ENCODE assay signal across 6 cellular contexts in the genomic region with DNA sequence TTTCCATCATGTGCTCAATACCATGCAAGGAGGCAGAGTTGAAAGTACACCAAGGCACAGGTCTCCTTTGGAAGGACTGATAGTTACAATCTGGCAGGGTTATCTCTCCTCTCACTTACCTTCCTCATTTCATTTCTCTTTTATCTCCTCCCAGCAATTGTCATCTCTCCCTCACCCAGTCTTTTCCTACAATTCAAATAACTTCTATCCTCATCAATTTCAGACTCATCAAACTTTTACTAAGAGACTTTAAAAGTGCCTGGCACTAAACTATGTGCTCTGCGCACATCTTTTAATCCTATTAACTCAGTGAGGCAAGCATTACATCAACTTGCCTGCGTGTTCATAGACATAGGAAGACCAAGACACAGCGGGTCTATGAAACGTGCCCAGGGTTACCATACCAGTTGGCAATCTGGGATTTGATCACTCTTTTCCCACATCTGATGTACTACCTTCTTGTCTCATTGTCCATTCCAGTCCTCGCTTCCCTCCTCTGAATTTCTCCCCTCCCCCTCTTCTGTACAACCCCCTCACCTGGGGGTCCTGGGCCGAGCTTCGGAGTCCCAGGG. TPM values are rescaled to one million over a fixed set of nuclear protein-coding genes. Genes with fewer than 3 reads are reported as not detected.
A peak's percentile ranks its signal among the peaks of the same experiment; 100 is the strongest.
DNase-seq lines count a peak whose midpoint lies in the region; ATAC-seq and TF ChIP-seq lines count a peak whose summit lies in the region.

No MANE protein-coding gene starts in this region.

- intact Hi-C loops in heart left ventricle (cut with DNase I) (loop anchor here in 5 of 10 donors (2.0 to 10.0 kb wide), 4 partner anchors 32 to 60 kb away; partner anchors contain the start of genes CLIC1 (in 1 of the 5) and HSPA1B (in 1 of the 5)), left cardiac atrium (cut with DNase I) (loop anchor here in 1 of 2 donors (10.0 kb wide), 1 partner anchor 60 kb away; the partner anchor contains the start of gene CLIC1), MCF 10A (cut with micrococcal nuclease) (loop anchor here (2.0 kb wide), 2 partner anchors 36 to 66 kb away; partner anchors contain the start of gene DDAH2)

- peaks cover 60% of the 10 kb centered on the region for H3K36me3 Mint-ChIP-seq in MCF 10A (ENCODE audit: insufficient read depth, unreplicated experiment)

- no peak for TF ChIP-seq RAD21 in neural cell (conservative IDR thresholded peaks at IDR 0.05)

- H3K4me3 ChIP-seq in heart left ventricle: peak overlapping the region; percentile 67 to 98 (median 84)
- H3K4me3 ChIP-seq in neural cell (ENCODE audit: low read length): peak overlapping the region; percentile 100

- TSS peak; percentile 76 for BruUV-seq in MCF 10A (replicated peaks; lab: Mats Ljungman, UMichigan)

- no peaks in the 10 kb centered on the region for H3K27me3 Mint-ChIP-seq in MCF 10A (ENCODE audit: insufficient read depth, unreplicated experiment)

- H3K27me3 ChIP-seq in heart left ventricle (no peaks in the 10 kb centered on the region), neural cell (ENCODE audit: insufficient read depth, low read depth, low read length) (no peaks in the 10 kb centered on the region)

- H3K36me3 ChIP-seq in heart left ventricle: peaks cover 0 to 51% (median 26%) of the 10 kb centered on the region in 9 donors
- H3K36me3 ChIP-seq in neural cell (ENCODE audit: insufficient read depth, low read length): no peaks in the 10 kb centered on the region

- DNase-seq in heart left ventricle (no peak), left cardiac atrium (no peak), MCF 10A (ENCODE audit: unreplicated experiment) (no peak), NCI-H2196 (lab: John Stamatoyannopoulos, UW; ENCODE audit: unreplicated experiment) (no peak), NCI-H1694 (lab: John Stamatoyannopoulos, UW) (no peak)

- H3K27ac ChIP-seq in heart left ventricle: peak overlapping the region; percentile 87 to 99 (median 96)
- peak overlapping the region; percentile 62 for H3K27ac ChIP-seq in neural cell (ENCODE audit: low read length)

- no peak for TF ChIP-seq EP300 in neural cell (conservative IDR thresholded peaks at IDR 0.05; ENCODE audit: poor library complexity, severe bottlenecking)

- TF ChIP-seq POLR2A in heart left ventricle (IDR thresholded peaks at IDR 0.05): no peak

- peak overlapping the region; percentile 100 for H3K4me2 ChIP-seq in neural cell (ENCODE audit: low read length)

- no peak for ATAC-seq in heart left ventricle
- ATAC-seq in left cardiac atrium: no peak

- H3K4me1 Mint-ChIP-seq in MCF 10A (ENCODE audit: insufficient read depth, unreplicated experiment): peaks cover 31% of the 10 kb centered on the region

- TF ChIP-seq CTCF in heart left ventricle (IDR thresholded peaks at IDR 0.05): no peak
- TF ChIP-seq CTCF in MCF 10A (IDR thresholded peaks at IDR 0.05; ENCODE audit: unreplicated experiment): no peak
- no peak for TF ChIP-seq CTCF in neural cell (IDR thresholded peaks at IDR 0.05; ENCODE audit: poor library complexity, severe bottlenecking)

- peak overlapping the region; percentile 98 for H3K27ac Mint-ChIP-seq in MCF 10A (ENCODE audit: low read depth, unreplicated experiment)

- H3K9me3 Mint-ChIP-seq in MCF 10A (ENCODE audit: unreplicated experiment): no peaks in the 10 kb centered on the region

- H3K4me3 Mint-ChIP-seq in MCF 10A (ENCODE audit: unreplicated experiment): peak overlapping the region; percentile 99

- POLR2A ChIA-PET in MCF 10A (lab: Yijun Ruan, JAX): interaction anchor here (0.6 to 3.2 kb wide), 25 partner anchors 10 to 834 kb away, joined by 3 to 79 read pairs (median 6); partner anchors contain the start of genes ABHD16A, C6orf47, CLIC1 and DDAH2

- H3F3A ChIP-seq in neural cell (ENCODE audit: insufficient read depth, low read length, poor library complexity, severe bottlenecking): no peaks in the 10 kb centered on the region

- H3K9ac ChIP-seq in neural cell (ENCODE audit: low read length): peak overlapping the region; percentile 89

- peaks cover 0 to 41% (median 18%) of the 10 kb centered on the region in 12 donors for H3K4me1 ChIP-seq in heart left ventricle

- CTCF ChIA-PET in MCF 10A (lab: Yijun Ruan, JAX): interaction anchor here (0.6 to 0.9 kb wide), 5 partner anchors 9 to 355 kb away, joined by 4 to 5 read pairs (median 4); partner anchors contain the start of gene CLIC1

- 28 to 35% (median 31%) methylated on average over 7 of the region's 7 CpGs for WGBS in heart left ventricle, 4 donors

- peak overlapping the region; percentile 53 for H2AFZ ChIP-seq in neural cell (ENCODE audit: low read depth, low read length)

- H3K79me2 ChIP-seq in neural cell (replicated peaks; ENCODE audit: insufficient read depth, low read length): peaks cover 18% of the 10 kb centered on the region

- H3K9me2 ChIP-seq in neural cell (ENCODE audit: insufficient read depth, low read length): no peaks in the 10 kb centered on the region

- H3K9me3 ChIP-seq in heart left ventricle (no peaks in the 10 kb centered on the region), neural cell (ENCODE audit: low read length) (no peaks in the 10 kb centered on the region)

- no peaks in the 10 kb centered on the region for H4K20me1 ChIP-seq in neural cell (ENCODE audit: insufficient read depth)

TF ChIP-seq in neural cell, 6 proteins besides CTCF, POLR2A, EP300 and RAD21:
- TF ChIP-seq EZH2 (IDR thresholded peaks at IDR 0.05; ENCODE audit: borderline replicate concordance, insufficient read depth, low read length, poor library complexity, severe bottlenecking): no peak
- TF ChIP-seq SMC3 (conservative IDR thresholded peaks at IDR 0.05; ENCODE audit: poor library complexity): peak; percentile 13
- no peak for TF ChIP-seq POLR2AphosphoS5 (IDR thresholded peaks at IDR 0.05)
- TF ChIP-seq, protein P1, sequence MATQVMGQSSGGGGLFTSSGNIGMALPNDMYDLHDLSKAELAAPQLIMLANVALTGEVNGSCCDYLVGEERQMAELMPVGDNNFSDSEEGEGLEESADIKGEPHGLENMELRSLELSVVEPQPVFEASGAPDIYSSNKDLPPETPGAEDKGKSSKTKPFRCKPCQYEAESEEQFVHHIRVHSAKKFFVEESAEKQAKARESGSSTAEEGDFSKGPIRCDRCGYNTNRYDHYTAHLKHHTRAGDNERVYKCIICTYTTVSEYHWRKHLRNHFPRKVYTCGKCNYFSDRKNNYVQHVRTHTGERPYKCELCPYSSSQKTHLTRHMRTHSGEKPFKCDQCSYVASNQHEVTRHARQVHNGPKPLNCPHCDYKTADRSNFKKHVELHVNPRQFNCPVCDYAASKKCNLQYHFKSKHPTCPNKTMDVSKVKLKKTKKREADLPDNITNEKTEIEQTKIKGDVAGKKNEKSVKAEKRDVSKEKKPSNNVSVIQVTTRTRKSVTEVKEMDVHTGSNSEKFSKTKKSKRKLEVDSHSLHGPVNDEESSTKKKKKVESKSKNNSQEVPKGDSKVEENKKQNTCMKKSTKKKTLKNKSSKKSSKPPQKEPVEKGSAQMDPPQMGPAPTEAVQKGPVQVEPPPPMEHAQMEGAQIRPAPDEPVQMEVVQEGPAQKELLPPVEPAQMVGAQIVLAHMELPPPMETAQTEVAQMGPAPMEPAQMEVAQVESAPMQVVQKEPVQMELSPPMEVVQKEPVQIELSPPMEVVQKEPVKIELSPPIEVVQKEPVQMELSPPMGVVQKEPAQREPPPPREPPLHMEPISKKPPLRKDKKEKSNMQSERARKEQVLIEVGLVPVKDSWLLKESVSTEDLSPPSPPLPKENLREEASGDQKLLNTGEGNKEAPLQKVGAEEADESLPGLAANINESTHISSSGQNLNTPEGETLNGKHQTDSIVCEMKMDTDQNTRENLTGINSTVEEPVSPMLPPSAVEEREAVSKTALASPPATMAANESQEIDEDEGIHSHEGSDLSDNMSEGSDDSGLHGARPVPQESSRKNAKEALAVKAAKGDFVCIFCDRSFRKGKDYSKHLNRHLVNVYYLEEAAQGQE (IDR thresholded peaks at IDR 0.05; ENCODE audit: borderline replicate concordance): peak; percentile 21

RNA-seq across cellular contexts. Expression of gene VARS1, which starts 1.2 kb away (rescaled TPM):
- total RNA-seq in heart left ventricle (10 to 100 TPM; 18.6 to 61.8 (median 26.1) TPM), left cardiac atrium (10 to 100 TPM; 24.8 to 39.3 TPM), MCF 10A (2022) (133 and 200 TPM in 2 replicates)
- polyA plus RNA-seq in heart left ventricle (10 to 100 TPM; 21.9 to 54.6 TPM), neural cell (40.9 and 49.4 TPM in 2 replicates)
- polyA minus RNA-seq in neural cell: 56.0 and 57.1 TPM in 2 replicates

RNA-seq across cellular contexts. Expression of gene LSM2, which starts 12.4 kb away (rescaled TPM):
- 10 to 100 TPM; 22.9 to 37.4 (median 25.9) TPM for total RNA-seq in heart left ventricle
- 10 to 100 TPM; 27.5 to 64.7 TPM for polyA plus RNA-seq in heart left ventricle
- 10 to 100 TPM; 24.3 to 29.4 TPM for total RNA-seq in left cardiac atrium
- total RNA-seq in MCF 10A (2022): 36.9 and 47.4 TPM in 2 replicates
- 68.5 and 87.6 TPM in 2 replicates for polyA plus RNA-seq in neural cell
- 18.3 and 20.8 TPM in 2 replicates for polyA minus RNA-seq in neural cell

RNA-seq across cellular contexts. Expression of gene VWA7, which starts 17.3 kb away (rescaled TPM):
- total RNA-seq in heart left ventricle: 10 to 100 TPM in 7 of 9 donors, 1 to 10 TPM in 2; 8.0 to 25.8 (median 16.1) TPM
- 1 to 10 TPM; 4.0 to 6.2 TPM for polyA plus RNA-seq in heart left ventricle
- total RNA-seq in left cardiac atrium: 1 to 10 TPM; 4.8 to 6.2 TPM
- 2.0 and 3.1 TPM in 2 replicates for total RNA-seq in MCF 10A (2022)
- polyA plus RNA-seq in neural cell: 5.3 and 5.7 TPM in 2 replicates
- 1.6 and 4.1 TPM in 2 replicates for polyA minus RNA-seq in neural cell

RNA-seq across cellular contexts. Expression of gene HSPA1L, which starts 20.7 kb away (rescaled TPM):
- total RNA-seq in heart left ventricle (1 to 10 TPM; 1.3 to 3.6 (median 1.8) TPM), left cardiac atrium (1 to 10 TPM; 1.1 to 2.6 TPM), MCF 10A (2022) (0.35 and 0.79 TPM in 2 replicates)
- polyA plus RNA-seq in heart left ventricle (1 to 10 TPM in 1 of 2 donors, under 1 TPM in 1; 0.95 to 1.9 TPM), neural cell (1.6 and 2.6 TPM in 2 replicates)
- polyA minus RNA-seq in neural cell: 2.2 and 2.8 TPM in 2 replicates

RNA-seq across cellular contexts. Expression of gene HSPA1A, which starts 21.0 kb away (rescaled TPM):
- total RNA-seq in heart left ventricle: 100 to 1,000 TPM; 169 to 412 (median 197) TPM
- polyA plus RNA-seq in heart left ventricle: 100 to 1,000 TPM; 157 to 179 TPM
- 100 to 1,000 TPM; 197 to 288 TPM for total RNA-seq in left cardiac atrium
- 20.3 and 34.0 TPM in 2 replicates for total RNA-seq in MCF 10A (2022)
- polyA plus RNA-seq in neural cell: 50.9 and 54.5 TPM in 2 replicates
- polyA minus RNA-seq in neural cell: 48.5 and 59.6 TPM in 2 replicates
